ENCODE assay signal across 27 cellular contexts in genomic region chr1:56482486-56482885, GRCh38.
"Had no signal": no experiment of that assay in that cellular context is flagged by ENCODE, and none has a peak within 500 bp of the region (broad histone marks: within the 10 kb centered on the region; RNA-seq: fewer than 3 reads in every experiment).

No MANE protein-coding gene starts in this region.

- H3K9ac ChIP-seq: neural progenitor cell, parathyroid adenoma had no signal

- ATAC-seq: heart right ventricle; left ventricle myocardium superior; lower lobe of right lung; naive thymus-derived CD8-positive, alpha-beta T cell; psoas muscle; sciatic nerve; stimulated activated effector memory CD8-positive, alpha-beta T cell treated with anti-CD3 and anti-CD28 coated beads, Interleukin-12 subunit alpha, Interleukin-12 subunit beta, amount 100 ng/mL, for 72 hours had no signal

- H3K36me3 ChIP-seq: heart right ventricle, lower lobe of right lung, neural progenitor cell, neutrophil, right atrium auricular region, spleen, stomach, thyroid gland, transverse colon, upper lobe of left lung, vagina had no signal

- H3K27me3 ChIP-seq: hepatocyte, neural progenitor cell, neutrophil, right atrium auricular region, testis, thyroid gland, upper lobe of left lung, vagina had no signal

- H3K4me3 ChIP-seq: heart right ventricle, hepatocyte, lower lobe of right lung, neural progenitor cell, psoas muscle, right atrium auricular region, skin epidermis, spleen, stomach, testis, thyroid gland, transverse colon, upper lobe of left lung, vagina had no signal

- H3K4me3 Mint-ChIP-seq: naive thymus-derived CD8-positive, alpha-beta T cell; nephron progenitor cell; neural progenitor cell; stimulated activated effector memory CD8-positive, alpha-beta T cell treated with anti-CD3 and anti-CD28 coated beads, Interleukin-12 subunit alpha, Interleukin-12 subunit beta, amount 100 ng/mL, for 72 hours had no signal

- H3K27ac Mint-ChIP-seq: naive thymus-derived CD8-positive, alpha-beta T cell; nephron progenitor cell; neural progenitor cell; stimulated activated effector memory CD8-positive, alpha-beta T cell treated with anti-CD3 and anti-CD28 coated beads, Interleukin-12 subunit alpha, Interleukin-12 subunit beta, amount 100 ng/mL, for 72 hours had no signal

- H3K36me3 Mint-ChIP-seq: neural progenitor cell; stimulated activated effector memory CD8-positive, alpha-beta T cell treated with anti-CD3 and anti-CD28 coated beads, Interleukin-12 subunit alpha, Interleukin-12 subunit beta, amount 100 ng/mL, for 72 hours had no signal

- H3K79me2 ChIP-seq: hepatocyte, parathyroid adenoma had no signal

- H3K4me2 ChIP-seq: hepatocyte, neural progenitor cell had no signal

- H2AFZ ChIP-seq: hepatocyte, neural progenitor cell, parathyroid adenoma had no signal

- DNase-seq: heart right ventricle; islet precursor cell; left ventricle myocardium superior; lower lobe of right lung; mammary epithelial cell; mesenchymal stem cell; naive thymus-derived CD8-positive, alpha-beta T cell; nephron progenitor cell; occipital lobe; psoas muscle; spleen; stimulated activated CD4-positive, alpha-beta T cell treated with anti-CD3 and anti-CD28 coated beads, Interleukin-4, amount 100 ng/mL, for 24 hours; stimulated activated naive CD4-positive, alpha-beta T cell treated with Interleukin-2 at 50 U/mL for 16 hours; stomach; testis; thyroid gland; transverse colon; upper lobe of left lung had no signal

- H3K9me3 ChIP-seq: heart right ventricle, lower lobe of right lung, neutrophil, psoas muscle, right atrium auricular region, spleen, stomach, testis, thyroid gland, transverse colon, upper lobe of left lung, vagina had no signal

- H3K9me3 Mint-ChIP-seq: nephron progenitor cell, neural progenitor cell had no signal

- H3K27ac ChIP-seq: heart right ventricle, hepatocyte, lower lobe of right lung, neural progenitor cell, neutrophil, parathyroid adenoma, psoas muscle, right atrium auricular region, skin epidermis, spleen, stomach, testis, thyroid gland, transverse colon, upper lobe of left lung, vagina had no signal

- H3K4me1 ChIP-seq: parathyroid adenoma, psoas muscle, testis had no signal
